Comparison of ENCODE assay signal across 13 cellular contexts in genomic region chr11:1226981-1227550, GRCh38. TPM values are rescaled to one million over a fixed set of nuclear protein-coding genes. Genes with fewer than 3 reads are reported as not detected.
DNase-seq lines count a peak whose midpoint lies in the region; ATAC-seq, FAIRE-seq and TF ChIP-seq lines count a peak whose summit lies in the region.
"Had no signal": no experiment of that assay in that cellular context is flagged by ENCODE, and none has a peak within 500 bp of the region (broad histone marks: within the 10 kb centered on the region; RNA-seq: fewer than 3 reads in every experiment).

No MANE protein-coding gene starts in this region.

- in situ Hi-C loops in brain microvascular endothelial cell (cut with HindIII; ENCODE audit: low pct_ligation_motif_present, low sequenced_read_pairs), result no loop called here

- no peaks in the 10 kb centered on the region for H3K27me3 ChIP-seq in brain microvascular endothelial cell (replicated peaks)

- TF ChIP-seq POLR2A in GM12892 (IDR thresholded peaks at IDR 0.05; ENCODE audit: low read depth, low read length), result no peak

- DNase-seq in 8988T, result peak; percentile 99
- DNase-seq in GM20000 (ENCODE audit: low spot score), result peak; percentile 41
- DNase-seq in brain microvascular endothelial cell, result no peak
- peak; percentile 44 for DNase-seq in left kidney (ENCODE audit: low read depth, low spot score)
- no peak for DNase-seq in frontal cortex (ENCODE audit: low spot score in 2 of 2)
- DNase-seq in GM12892 (ENCODE audit: insufficient read length), result no peak
- DNase-seq: NCI-H187 treated with DMSO at 0.1 percent for 48 hours; stimulated activated CD4-positive, alpha-beta T cell treated with anti-CD3 and anti-CD28 coated beads, Interleukin-4, amount 100 ng/mL, for 4 hours; substantia nigra had no signal

- H3K36me3 ChIP-seq in brain microvascular endothelial cell (replicated peaks), result no peaks in the 10 kb centered on the region
- H3K36me3 ChIP-seq: adrenal gland, neutrophil had no signal

- no peak overlapping the region for H3K27ac ChIP-seq in brain microvascular endothelial cell
- H3K27ac ChIP-seq: adrenal gland, neutrophil had no signal

- ATAC-seq in HG03571 (IDR thresholded peaks at IDR 0.05; ENCODE audit: unreplicated experiment), result no peak
- no peak for ATAC-seq in GM21515 (IDR thresholded peaks at IDR 0.05; ENCODE audit: unreplicated experiment)

- no peak for TF ChIP-seq CTCF in GM20000 (IDR thresholded peaks at IDR 0.05; ENCODE audit: extremely low read depth, missing control alignments)
- TF ChIP-seq CTCF in brain microvascular endothelial cell (IDR thresholded peaks at IDR 0.05; ENCODE audit: low read depth, low read length, missing control alignments), result peak; percentile 69

- no peak overlapping the region for H3K4me3 ChIP-seq in brain microvascular endothelial cell (ENCODE audit: low read depth, low read length)
- H3K4me3 ChIP-seq: adrenal gland had no signal

- FAIRE-seq in frontal cortex (lab: Jason Lieb, UNC), result no peak
- FAIRE-seq in GM12892 (lab: Jason Lieb, UNC), result no peak

RNA-seq across cellular contexts. Expression of gene MUC5B, which starts 4.2 kb away (rescaled TPM):
- total RNA-seq in frontal cortex, result not detected
- polyA plus RNA-seq in GM12892 (2012; ENCODE audit: missing spikeins), result 0.02 TPM

Comparison
In these comparisons a context has a peak if more than half of its experiments do, and no peak if none do; other contexts are left out.
1. DNase-seq: peak in 8988T (single experiment), GM20000 (single experiment) and left kidney (single experiment); none in brain microvascular endothelial cell (single experiment), frontal cortex (0 of 2) and GM12892 (single experiment).